ENCODE assay signal across 28 cellular contexts in genomic region chr3:87732294-87732693, GRCh38.
"Had no signal": no experiment of that assay in that cellular context is flagged by ENCODE, and none has a peak within 500 bp of the region (broad histone marks: within the 10 kb centered on the region; RNA-seq: fewer than 3 reads in every experiment).

No MANE protein-coding gene starts in this region.

- H3K4me3 Mint-ChIP-seq: mesothelial cell of epicardium; naive B cell; natural killer cell treated with Interleukin-12 subunit alpha and Interleukin-12 subunit beta and Interleukin-15 and Interleukin-18, amount 100 ng/mL, for 72 hours; neural progenitor cell; stimulated activated naive CD8-positive, alpha-beta T cell treated with anti-CD3 and anti-CD28 coated beads, Interleukin-15, amount 100 ng/mL, for 72 hours had no signal

- H3K4me3 ChIP-seq: dorsolateral prefrontal cortex, esophagus muscularis mucosa, gastroesophageal sphincter, heart left ventricle, hepatocyte, left ventricle myocardium inferior, lower lobe of right lung, mucosa of descending colon, neural progenitor cell, right lobe of liver, suprapubic skin, transverse colon, upper lobe of right lung, uterus had no signal

- H3K27me3 Mint-ChIP-seq: natural killer cell treated with Interleukin-12 subunit alpha and Interleukin-12 subunit beta and Interleukin-15 and Interleukin-18, amount 100 ng/mL, for 72 hours; progenitor cell of endocrine pancreas; stimulated activated naive CD8-positive, alpha-beta T cell treated with anti-CD3 and anti-CD28 coated beads, Interleukin-15, amount 100 ng/mL, for 72 hours had no signal

- H3K36me3 Mint-ChIP-seq: mesothelial cell of epicardium; naive B cell; natural killer cell treated with Interleukin-12 subunit alpha and Interleukin-12 subunit beta and Interleukin-15 and Interleukin-18, amount 100 ng/mL, for 72 hours; neural progenitor cell had no signal

- H3K9me3 Mint-ChIP-seq: naive B cell; natural killer cell treated with Interleukin-12 subunit alpha and Interleukin-12 subunit beta and Interleukin-15 and Interleukin-18, amount 100 ng/mL, for 72 hours; neural progenitor cell had no signal

- H3K9me3 ChIP-seq: gastroesophageal sphincter, heart left ventricle, lower lobe of right lung, mucosa of descending colon, right lobe of liver, suprapubic skin, transverse colon, upper lobe of right lung, uterus had no signal

- H3K27me3 ChIP-seq: dorsolateral prefrontal cortex, esophagus muscularis mucosa, foreskin keratinocyte, gastroesophageal sphincter, heart left ventricle, hepatocyte, neural progenitor cell, right lobe of liver, suprapubic skin, transverse colon, upper lobe of right lung, uterus had no signal

- DNase-seq: dorsolateral prefrontal cortex; effector CD4-positive, alpha-beta T cell; foreskin keratinocyte; heart left ventricle; left colon; left ventricle myocardium inferior; lower lobe of right lung; mucosa of descending colon; naive B cell; right lobe of liver; small intestine; stimulated activated CD4-positive, alpha-beta T cell treated with anti-CD3 and anti-CD28 coated beads, Interleukin-15, amount 100 ng/mL, for 24 hours; stimulated activated CD4-positive, alpha-beta T cell treated with anti-CD3 and anti-CD28 coated beads, Interleukin-4, amount 100 ng/mL, for 1 hour; stimulated activated CD8-positive, alpha-beta memory T cell treated with anti-CD3 and anti-CD28 coated beads, Interleukin-4, amount 100 ng/mL, for 48 hours; stimulated activated naive CD4-positive, alpha-beta T cell; stimulated activated naive CD8-positive, alpha-beta T cell treated with anti-CD3 and anti-CD28 coated beads, Interleukin-15, amount 100 ng/mL, for 72 hours; transverse colon; upper lobe of right lung; uterus had no signal

- ATAC-seq: foreskin keratinocyte; gastroesophageal sphincter; heart left ventricle; left colon; lower lobe of right lung; mucosa of descending colon; natural killer cell treated with Interleukin-12 subunit alpha and Interleukin-12 subunit beta and Interleukin-15 and Interleukin-18, amount 100 ng/mL, for 72 hours; right lobe of liver; stimulated activated naive CD8-positive, alpha-beta T cell treated with anti-CD3 and anti-CD28 coated beads, Interleukin-15, amount 100 ng/mL, for 72 hours; upper lobe of right lung had no signal

- H3K36me3 ChIP-seq: esophagus muscularis mucosa, gastroesophageal sphincter, heart left ventricle, left ventricle myocardium inferior, lower lobe of right lung, neural progenitor cell, right lobe of liver, suprapubic skin, transverse colon, upper lobe of right lung, uterus had no signal

- H3K4me1 Mint-ChIP-seq: naive B cell; neural progenitor cell; stimulated activated naive CD8-positive, alpha-beta T cell treated with anti-CD3 and anti-CD28 coated beads, Interleukin-15, amount 100 ng/mL, for 72 hours had no signal

- H3K4me1 ChIP-seq: esophagus muscularis mucosa, foreskin keratinocyte, gastroesophageal sphincter, heart left ventricle, left ventricle myocardium inferior, lower lobe of right lung, parathyroid adenoma, right lobe of liver, transverse colon, upper lobe of right lung, uterus had no signal

- H3K27ac Mint-ChIP-seq: mesothelial cell of epicardium; naive B cell; natural killer cell treated with Interleukin-12 subunit alpha and Interleukin-12 subunit beta and Interleukin-15 and Interleukin-18, amount 100 ng/mL, for 72 hours; neural progenitor cell; progenitor cell of endocrine pancreas; stimulated activated naive CD8-positive, alpha-beta T cell treated with anti-CD3 and anti-CD28 coated beads, Interleukin-15, amount 100 ng/mL, for 72 hours had no signal

- H3K27ac ChIP-seq: dorsolateral prefrontal cortex, esophagus muscularis mucosa, foreskin keratinocyte, gastroesophageal sphincter, heart left ventricle, hepatocyte, left ventricle myocardium inferior, lower lobe of right lung, neural progenitor cell, parathyroid adenoma, right lobe of liver, suprapubic skin, transverse colon, upper lobe of right lung, uterus had no signal
